Comparison of ENCODE assay signal across 9 cellular contexts in genomic region chr3:46987485-46988401, GRCh38. TPM values are rescaled to one million over a fixed set of nuclear protein-coding genes. Genes with fewer than 3 reads are reported as not detected.
DNase-seq lines count a peak whose midpoint lies in the region; ATAC-seq and TF ChIP-seq lines count a peak whose summit lies in the region.
"Had no signal": no experiment of that assay in that cellular context is flagged by ENCODE, and none has a peak within 500 bp of the region (broad histone marks: within the 10 kb centered on the region; RNA-seq: fewer than 3 reads in every experiment).

No MANE protein-coding gene starts in this region.

- TF ChIP-seq CTCF in OCI-LY7 (conservative IDR thresholded peaks at IDR 0.05; ENCODE audit: low read length) = no peak

- peak overlapping the region; percentile 75 for H3K4me2 ChIP-seq in OCI-LY7 (ENCODE audit: low read length)

- peak overlapping the region; percentile 72 for H3K27ac ChIP-seq in OCI-LY7 (ENCODE audit: low read depth, low read length, poor library complexity, severe bottlenecking)

- peaks cover 78% of the 10 kb centered on the region for H3K4me1 ChIP-seq in OCI-LY7 (ENCODE audit: insufficient read depth, low read length, poor library complexity, severe bottlenecking)

- H2AFZ ChIP-seq in OCI-LY7 (ENCODE audit: low read length) = no peak overlapping the region

- CTCF ChIA-PET in OCI-LY7 (lab: Charles Lee; ENCODE audit: unreplicated experiment) = interaction anchor here (1.3 kb wide), 1 partner anchor 52 kb away, joined by 3 read pairs; no protein-coding TSS in a partner anchor

- H3K79me2 ChIP-seq in OCI-LY7 (ENCODE audit: insufficient read depth, low read depth, low read length) = peaks cover 36% of the 10 kb centered on the region; the same call in 1 of the 2 replicates

- ATAC-seq in GM18502 (IDR thresholded peaks at IDR 0.05; ENCODE audit: poor library complexity, unreplicated experiment) (peak; percentile 76), HG02885 (IDR thresholded peaks at IDR 0.05; ENCODE audit: poor library complexity, unreplicated experiment) (peak; percentile 82)
- ATAC-seq: Panc1 had no signal

- intact Hi-C loops in OCI-LY7 (cut with micrococcal nuclease; ENCODE audit: unreplicated experiment) = no loop called here

- H3K36me3 ChIP-seq in OCI-LY7 (ENCODE audit: insufficient read depth, low read length) = peaks cover 46% of the 10 kb centered on the region

- H3K4me3 ChIP-seq in OCI-LY7 (ENCODE audit: low read depth, low read length, poor library complexity, severe bottlenecking) = peak overlapping the region; percentile 43

- no peaks in the 10 kb centered on the region for H3K9me3 ChIP-seq in OCI-LY7 (ENCODE audit: low read length)

- BruUV-seq in OCI-LY7 (replicated peaks; lab: Mats Ljungman, UMichigan) = no TSS peak

- peak; percentile 79 for DNase-seq in OCI-LY7 (ENCODE audit: low spot score)
- DNase-seq in activated T-helper 1 cell treated with anti-CD3 and anti-CD28 coated beads, Interleukin-2, amount 50 U/mL, for 16 hours (ENCODE audit: low read depth in 1 of 2, low spot score in 1 of 2) = peak; percentile 79 to 85
- DNase-seq in iPS-NIHi11 (ENCODE audit: low spot score) = peak; percentile 78
- DNase-seq in stimulated activated CD8-positive, alpha-beta memory T cell treated with anti-CD3 and anti-CD28 coated beads, Interleukin-15, amount 100 ng/mL, for 24 hours (ENCODE audit: low read depth) = peak; percentile 63
- no peak for DNase-seq in NCI-H345 treated with DMSO at 0.1 percent for 48 hours (lab: John Stamatoyannopoulos, UW; ENCODE audit: unreplicated experiment)
- DNase-seq in epidermal melanocyte (ENCODE audit: insufficient read length, low spot score) = no peak

- no peaks in the 10 kb centered on the region for H3K9me2 ChIP-seq in OCI-LY7 (ENCODE audit: insufficient read depth, low read length)

- POLR2A ChIA-PET in OCI-LY7 (lab: Charles Lee) = interaction anchor here (0.7 to 2.2 kb wide), 6 partner anchors 9 to 62 kb away, joined by 3 to 7 read pairs (median 4); no protein-coding TSS in a partner anchor

- H4K20me1 ChIP-seq in OCI-LY7 (ENCODE audit: insufficient read depth, low read length) = no peaks in the 10 kb centered on the region

RNA-seq across cellular contexts. Expression of gene NBEAL2, which starts 8.3 kb away (rescaled TPM):
- total RNA-seq in OCI-LY7 (2014; rRNA removed; shearing (Covaris generic)) = 53.3 and 74.9 TPM in 2 replicates
- 129 and 149 TPM in 2 replicates for total RNA-seq in OCI-LY7 (2022)

RNA-seq across cellular contexts. Expression of gene CCDC12, which starts 11.2 kb away (rescaled TPM):
- total RNA-seq in OCI-LY7 (2014; rRNA removed; shearing (Covaris generic)) = 74.9 and 102 TPM in 2 replicates
- 107 and 116 TPM in 2 replicates for total RNA-seq in OCI-LY7 (2022)

Comparison
In these comparisons a context has a peak if more than half of its experiments do, and no peak if none do; other contexts are left out.
1. DNase-seq: peak in OCI-LY7 (single experiment), activated T-helper 1 cell treated with anti-CD3 and anti-CD28 coated beads, Interleukin-2, amount 50 U/mL, for 16 hours (2 of 2), iPS-NIHi11 (single experiment) and stimulated activated CD8-positive, alpha-beta memory T cell treated with anti-CD3 and anti-CD28 coated beads, Interleukin-15, amount 100 ng/mL, for 24 hours (single experiment); none in NCI-H345 treated with DMSO at 0.1 percent for 48 hours (single experiment) and epidermal melanocyte (single experiment).